In the genomic region with DNA sequence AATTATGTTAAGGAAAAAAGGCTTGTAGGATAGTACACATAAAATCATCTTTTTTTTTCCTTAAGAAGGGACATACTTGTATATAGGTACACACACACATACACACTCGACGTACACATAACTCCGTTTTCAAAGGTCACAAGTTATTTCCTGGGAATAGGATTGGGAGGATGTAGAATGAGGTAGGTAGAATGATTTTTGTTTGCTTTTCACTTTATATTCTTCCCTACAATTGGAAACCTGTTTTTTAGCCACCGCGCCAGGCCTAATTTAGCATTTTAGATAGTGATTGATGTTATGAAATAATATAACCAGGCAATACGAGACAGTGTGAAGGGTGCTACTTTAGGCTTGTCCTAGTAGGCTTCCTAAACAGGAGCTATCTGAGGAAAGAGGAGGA, we compare ENCODE assay signal across 9 cellular contexts. TPM values are rescaled to one million over a fixed set of nuclear protein-coding genes. Genes with fewer than 3 reads are reported as not detected.
DNase-seq lines count a peak whose midpoint lies in the region; ATAC-seq and TF ChIP-seq lines count a peak whose summit lies in the region.
"Had no signal": no experiment of that assay in that cellular context is flagged by ENCODE, and none has a peak within 500 bp of the region (broad histone marks: within the 10 kb centered on the region; RNA-seq: fewer than 3 reads in every experiment).

No MANE protein-coding gene starts in this region.

- no peak for ATAC-seq in activated CD8-positive, alpha-beta memory T cell treated with anti-CD3 and anti-CD28 coated beads, Interleukin-2, amount 10 ng/mL, durations not matched to agents 7 days and 5 days
- ATAC-seq in activated T-helper 17 cell treated with anti-CD3 and anti-CD28 coated beads, Interleukin-2, amount 50 U/mL, for 72 hours (replicated peaks): no peak
- ATAC-seq in lower lobe of right lung: no peak

- peaks cover 12% of the 10 kb centered on the region for H3K4me1 Mint-ChIP-seq in activated CD8-positive, alpha-beta memory T cell treated with anti-CD3 and anti-CD28 coated beads, Interleukin-2, amount 10 ng/mL, durations not matched to agents 7 days and 5 days
- peaks cover 10% of the 10 kb centered on the region for H3K4me1 Mint-ChIP-seq in activated T-helper 17 cell treated with anti-CD3 and anti-CD28 coated beads, Interleukin-2, amount 50 U/mL, for 72 hours

- peak overlapping the region; percentile 80 for H3K4me3 Mint-ChIP-seq in activated CD8-positive, alpha-beta memory T cell treated with anti-CD3 and anti-CD28 coated beads, Interleukin-2, amount 10 ng/mL, durations not matched to agents 7 days and 5 days
- H3K4me3 Mint-ChIP-seq in activated T-helper 17 cell treated with anti-CD3 and anti-CD28 coated beads, Interleukin-2, amount 50 U/mL, for 72 hours: peak overlapping the region; percentile 79

- no peaks in the 10 kb centered on the region for H3K9me3 Mint-ChIP-seq in activated CD8-positive, alpha-beta memory T cell treated with anti-CD3 and anti-CD28 coated beads, Interleukin-2, amount 10 ng/mL, durations not matched to agents 7 days and 5 days (ENCODE audit: low read depth)
- H3K9me3 Mint-ChIP-seq in activated T-helper 17 cell treated with anti-CD3 and anti-CD28 coated beads, Interleukin-2, amount 50 U/mL, for 72 hours: no peaks in the 10 kb centered on the region

- H3K4me1 ChIP-seq in lower lobe of right lung (peaks cover 22% of the 10 kb centered on the region), subcutaneous abdominal adipose tissue (ENCODE audit: control insufficient read depth in 5 of 5, insufficient read depth in 5 of 5, low read length in 5 of 5) (peaks cover 2 to 33% (median 32%) of the 10 kb centered on the region in 5 donors)

- H3K36me3 Mint-ChIP-seq in activated CD8-positive, alpha-beta memory T cell treated with anti-CD3 and anti-CD28 coated beads, Interleukin-2, amount 10 ng/mL, durations not matched to agents 7 days and 5 days: peaks cover 21% of the 10 kb centered on the region
- peaks cover 37% of the 10 kb centered on the region for H3K36me3 Mint-ChIP-seq in activated T-helper 17 cell treated with anti-CD3 and anti-CD28 coated beads, Interleukin-2, amount 50 U/mL, for 72 hours (ENCODE audit: low read depth)

- DNase-seq in activated CD8-positive, alpha-beta memory T cell treated with anti-CD3 and anti-CD28 coated beads, Interleukin-2, amount 10 ng/mL, durations not matched to agents 7 days and 5 days: no peak
- no peak for DNase-seq in activated CD8-positive, alpha-beta memory T cell treated with anti-CD3 and anti-CD28 coated beads, Interleukin-2, amount 50 U/mL, for 4 hours
- DNase-seq in lower lobe of right lung: no peak
- DNase-seq in globus pallidus (ENCODE audit: low spot score): no peak
- DNase-seq in hepatic stellate cell (ENCODE audit: low spot score): no peak
- DNase-seq in GM13977 (ENCODE audit: low spot score): no peak
- DNase-seq: NCI-H1048 had no signal

- CTCF ChIA-PET in activated CD8-positive, alpha-beta memory T cell treated with anti-CD3 and anti-CD28 coated beads, Interleukin-2, amount 10 ng/mL, durations not matched to agents 7 days and 5 days (lab: Charles Lee): interaction anchor here (2.5 to 3.7 kb wide), 2 partner anchors 11 to 17 kb away, joined by 10 to 22 read pairs; no protein-coding TSS in a partner anchor

- TF ChIP-seq CTCF in lower lobe of right lung (IDR thresholded peaks at IDR 0.05) (no peak), GM13977 (IDR thresholded peaks at IDR 0.05; ENCODE audit: extremely low read depth, insufficient read depth, missing control alignments) (no peak)

- H3K9me3 ChIP-seq in lower lobe of right lung: no peaks in the 10 kb centered on the region
- no peaks in the 10 kb centered on the region for H3K9me3 ChIP-seq in subcutaneous abdominal adipose tissue (ENCODE audit: control insufficient read depth in 5 of 5, low read length in 5 of 5)

- H3K27ac Mint-ChIP-seq in activated CD8-positive, alpha-beta memory T cell treated with anti-CD3 and anti-CD28 coated beads, Interleukin-2, amount 10 ng/mL, durations not matched to agents 7 days and 5 days: peak overlapping the region; percentile 97
- H3K27ac Mint-ChIP-seq in activated T-helper 17 cell treated with anti-CD3 and anti-CD28 coated beads, Interleukin-2, amount 50 U/mL, for 72 hours: peak overlapping the region; percentile 85

- peak overlapping the region in 2 of 5 donors; percentile 75 to 83 for H3K9ac ChIP-seq in subcutaneous abdominal adipose tissue (ENCODE audit: low read length in 5 of 5)

- intact Hi-C loops in lower lobe of right lung (cut with DNase I): no loop called here

- H3K36me3 ChIP-seq in lower lobe of right lung (peaks cover 5% of the 10 kb centered on the region), subcutaneous abdominal adipose tissue (ENCODE audit: control insufficient read depth in 5 of 5, insufficient read depth in 5 of 5, low read length in 5 of 5) (no peaks in the 10 kb centered on the region)

- in situ Hi-C loops in GM13977 (cut with MboI; ENCODE audit: low pct_unique_long_range_greater_than_20kb, low sequenced_read_pairs, unreplicated experiment): no loop called here

- no peaks in the 10 kb centered on the region for H3K27me3 Mint-ChIP-seq in activated CD8-positive, alpha-beta memory T cell treated with anti-CD3 and anti-CD28 coated beads, Interleukin-2, amount 10 ng/mL, durations not matched to agents 7 days and 5 days
- H3K27me3 Mint-ChIP-seq in activated T-helper 17 cell treated with anti-CD3 and anti-CD28 coated beads, Interleukin-2, amount 50 U/mL, for 72 hours: no peaks in the 10 kb centered on the region

- H3K27ac ChIP-seq in lower lobe of right lung: peak overlapping the region; percentile 91
- H3K27ac ChIP-seq in subcutaneous abdominal adipose tissue (ENCODE audit: low read depth, low read length): peak overlapping the region; percentile 54

- H3K27me3 ChIP-seq in lower lobe of right lung (ENCODE audit: low read depth): no peaks in the 10 kb centered on the region
- no peaks in the 10 kb centered on the region for H3K27me3 ChIP-seq in subcutaneous abdominal adipose tissue (ENCODE audit: control insufficient read depth in 5 of 5, insufficient read depth in 4 of 5, low read length in 5 of 5)

- H3K4me3 ChIP-seq in lower lobe of right lung (no peak overlapping the region), subcutaneous abdominal adipose tissue (ENCODE audit: low read depth in 1 of 5, low read length in 5 of 5) (peak overlapping the region in 4 of 5 donors; percentile 72 to 84 (median 80))

RNA-seq across cellular contexts. Expression of gene HAPSTR1, which starts 1.8 kb away (rescaled TPM):
- 10 to 100 TPM; 52.3 to 63.8 TPM for total RNA-seq in activated CD8-positive, alpha-beta memory T cell treated with anti-CD3 and anti-CD28 coated beads, Interleukin-2, amount 10 ng/mL, durations not matched to agents 7 days and 5 days
- 10 to 100 TPM; 46.1 to 58.1 TPM for total RNA-seq in activated T-helper 17 cell treated with anti-CD3 and anti-CD28 coated beads, Interleukin-2, amount 50 U/mL, for 72 hours
- total RNA-seq in lower lobe of right lung: 53.1 TPM
